Comparison of ENCODE assay signal across 16 cellular contexts in the genomic region with DNA sequence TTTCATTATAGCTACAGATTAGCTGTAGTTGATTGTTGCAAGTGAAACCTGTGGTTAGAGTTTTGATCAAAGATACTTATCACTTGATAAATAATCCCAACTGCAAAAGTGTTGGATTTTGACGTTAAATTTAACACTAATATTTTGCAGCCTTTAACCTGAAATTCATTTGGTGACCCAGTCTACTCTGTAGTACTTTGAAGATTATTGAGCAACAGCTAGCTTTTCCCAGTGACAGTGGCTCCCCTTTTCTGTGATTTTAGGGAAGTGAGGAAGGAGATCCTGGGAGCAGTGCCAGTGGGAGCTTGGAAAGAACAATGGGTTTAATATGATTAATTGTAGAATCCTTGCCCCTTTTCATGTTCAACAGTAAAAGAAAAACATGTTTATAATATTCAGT.
DNase-seq lines count a peak whose midpoint lies in the region; ATAC-seq and TF ChIP-seq lines count a peak whose summit lies in the region.
"Had no signal": no experiment of that assay in that cellular context is flagged by ENCODE, and none has a peak within 500 bp of the region (broad histone marks: within the 10 kb centered on the region; RNA-seq: fewer than 3 reads in every experiment).

No MANE protein-coding gene starts in this region.

- H3K4me1 ChIP-seq in gastroesophageal sphincter: peaks cover 19 to 78% (median 41%) of the 10 kb centered on the region in 3 donors

- TF ChIP-seq CTCF in gastroesophageal sphincter (IDR thresholded peaks at IDR 0.05) (no peak), RWPE1 (conservative IDR thresholded peaks at IDR 0.05; ENCODE audit: low read depth) (no peak)

- no peak for TF ChIP-seq POLR2A in gastroesophageal sphincter (IDR thresholded peaks at IDR 0.05)

- ATAC-seq in T-helper 17 cell (no peak), gastroesophageal sphincter (no peak), sciatic nerve (peak; percentile 39)

- H3K27ac ChIP-seq in gastroesophageal sphincter (peak overlapping the region in 3 of 4 donors; percentile 18 to 69 (median 54)), RWPE1 (no peak overlapping the region)
- H3K27ac ChIP-seq: brain microvascular endothelial cell, KMS-11 had no signal

- TF ChIP-seq EP300 in gastroesophageal sphincter (IDR thresholded peaks at IDR 0.05): no peak

- H3K36me3 ChIP-seq in gastroesophageal sphincter: no peaks in the 10 kb centered on the region
- H3K36me3 ChIP-seq: brain microvascular endothelial cell had no signal

- DNase-seq in activated naive CD8-positive, alpha-beta T cell treated with anti-CD3 and anti-CD28 coated beads for 36 hours: no peak
- DNase-seq in T-helper 17 cell (no peak), sciatic nerve (ENCODE audit: low spot score) (no peak), D341Med (ENCODE audit: low spot score) (no peak), RWPE1 (ENCODE audit: low spot score) (no peak), NCI-H446 (lab: John Stamatoyannopoulos, UW) (no peak)
- DNase-seq: activated CD4-positive, alpha-beta T cell treated with anti-CD3 and anti-CD28 coated beads for 1 hour; brain microvascular endothelial cell; effector memory CD4-positive, alpha-beta T cell; NCI-H1417 treated with DMSO at 0.1 percent for 48 hours had no signal

- CTCF ChIA-PET in RWPE1 (lab: Yijun Ruan, JAX): interaction anchor here (0.6 to 0.8 kb wide), 4 partner anchors 17 to 55 kb away, joined by 3 to 4 read pairs (median 3); no protein-coding TSS in a partner anchor

- peaks cover 72% of the 10 kb centered on the region for H3K4me1 Mint-ChIP-seq in activated naive CD8-positive, alpha-beta T cell (ENCODE audit: low read depth)
- H3K4me1 Mint-ChIP-seq in activated naive CD8-positive, alpha-beta T cell treated with anti-CD3 and anti-CD28 coated beads for 36 hours: peaks cover 57% of the 10 kb centered on the region
- peaks cover 50% of the 10 kb centered on the region for H3K4me1 Mint-ChIP-seq in T-helper 17 cell

- peaks cover 2% of the 10 kb centered on the region for H3K36me3 Mint-ChIP-seq in activated naive CD8-positive, alpha-beta T cell
- peaks cover 27% of the 10 kb centered on the region for H3K36me3 Mint-ChIP-seq in activated naive CD8-positive, alpha-beta T cell treated with anti-CD3 and anti-CD28 coated beads for 36 hours
- H3K36me3 Mint-ChIP-seq in T-helper 17 cell (ENCODE audit: low read depth): peaks cover 2% of the 10 kb centered on the region

- no peaks in the 10 kb centered on the region for H3K27me3 ChIP-seq in gastroesophageal sphincter
- H3K27me3 ChIP-seq: brain microvascular endothelial cell had no signal

- intact Hi-C loops in sciatic nerve (cut with DNase I): no loop called here

- WGBS in gastroesophageal sphincter (ENCODE audit: low coverage in 1 of 2), 2 donors: 14 to 20% methylated on average over 1 of the region's 1 CpG

- peak overlapping the region; percentile 47 for H3K27ac Mint-ChIP-seq in activated naive CD8-positive, alpha-beta T cell
- no peak overlapping the region for H3K27ac Mint-ChIP-seq in activated naive CD8-positive, alpha-beta T cell treated with anti-CD3 and anti-CD28 coated beads for 36 hours
- peak overlapping the region; percentile 67 for H3K27ac Mint-ChIP-seq in T-helper 17 cell

- peak overlapping the region; percentile 5 for H3K4me3 Mint-ChIP-seq in activated naive CD8-positive, alpha-beta T cell
- H3K4me3 Mint-ChIP-seq in activated naive CD8-positive, alpha-beta T cell treated with anti-CD3 and anti-CD28 coated beads for 36 hours: no peak overlapping the region
- no peak overlapping the region for H3K4me3 Mint-ChIP-seq in T-helper 17 cell
- H3K4me3 Mint-ChIP-seq: activated naive CD4-positive, alpha-beta T cell treated with anti-CD3 and anti-CD28 coated beads, Interleukin-2, amount 50 U/mL, for 24 hours; neural crest cell had no signal

- POLR2A ChIA-PET in RWPE1 (lab: Yijun Ruan, JAX; ENCODE audit: low non-redundant PET): no interaction called here

- H3K9me3 ChIP-seq in T-helper 17 cell (ENCODE audit: control insufficient read depth, low read length, poor library complexity, severe bottlenecking): no peaks in the 10 kb centered on the region
- no peaks in the 10 kb centered on the region for H3K9me3 ChIP-seq in gastroesophageal sphincter

- no peak overlapping the region for H3K4me3 ChIP-seq in gastroesophageal sphincter
- H3K4me3 ChIP-seq: lung had no signal

- no peaks in the 10 kb centered on the region for H3K27me3 Mint-ChIP-seq in activated naive CD8-positive, alpha-beta T cell
- no peaks in the 10 kb centered on the region for H3K27me3 Mint-ChIP-seq in activated naive CD8-positive, alpha-beta T cell treated with anti-CD3 and anti-CD28 coated beads for 36 hours
- H3K27me3 Mint-ChIP-seq in T-helper 17 cell: no peaks in the 10 kb centered on the region
- H3K27me3 Mint-ChIP-seq: activated naive CD4-positive, alpha-beta T cell treated with anti-CD3 and anti-CD28 coated beads, Interleukin-2, amount 50 U/mL, for 24 hours had no signal

- H3K9me3 Mint-ChIP-seq in activated naive CD8-positive, alpha-beta T cell (ENCODE audit: low read depth): no peaks in the 10 kb centered on the region
- H3K9me3 Mint-ChIP-seq in activated naive CD8-positive, alpha-beta T cell treated with anti-CD3 and anti-CD28 coated beads for 36 hours: no peaks in the 10 kb centered on the region
- H3K9me3 Mint-ChIP-seq: activated naive CD4-positive, alpha-beta T cell treated with anti-CD3 and anti-CD28 coated beads, Interleukin-2, amount 50 U/mL, for 24 hours; neural crest cell had no signal
